In the genomic region with DNA sequence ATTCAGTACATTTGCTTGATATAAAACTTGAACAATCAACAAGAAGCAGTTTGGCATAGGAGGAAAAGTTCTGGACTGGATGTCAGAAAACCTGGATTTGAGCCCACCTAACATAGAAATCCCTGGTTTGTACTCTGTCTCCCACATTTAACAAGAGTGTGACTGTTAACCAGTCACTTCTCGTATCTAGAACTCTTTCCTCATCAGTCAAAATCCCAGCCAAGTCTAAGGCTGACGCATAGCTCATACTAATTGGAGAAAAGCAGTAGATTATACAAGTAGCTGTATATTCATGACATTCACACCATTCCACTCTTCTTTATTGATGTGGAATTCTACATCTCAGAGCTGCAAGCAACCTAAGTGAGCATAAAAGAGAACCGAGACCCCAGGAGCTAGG, we compare ENCODE assay signal across 22 cellular contexts.
"Had no signal": no experiment of that assay in that cellular context is flagged by ENCODE, and none has a peak within 500 bp of the region (broad histone marks: within the 10 kb centered on the region; RNA-seq: fewer than 3 reads in every experiment).

No MANE protein-coding gene starts in this region.

- H3K27me3 ChIP-seq: colonic mucosa, gastrocnemius medialis, pancreas, right atrium auricular region, tibial nerve, upper lobe of left lung had no signal

- H3K36me3 ChIP-seq: colonic mucosa, gastrocnemius medialis, pancreas, right atrium auricular region, thoracic aorta, tibial nerve, upper lobe of left lung had no signal

- H3K4me2 ChIP-seq: smooth muscle cell had no signal

- H3K4me1 ChIP-seq: colonic mucosa, gastrocnemius medialis, pancreas, right atrium auricular region, tibial nerve had no signal

- H3K4me3 ChIP-seq: colonic mucosa, gastrocnemius medialis, lung, pancreas, right atrium auricular region, smooth muscle cell, thoracic aorta, tibial nerve, upper lobe of left lung had no signal

- H3K27ac ChIP-seq: colonic mucosa, epithelial cell of prostate, gastrocnemius medialis, pancreas, right atrium auricular region, thoracic aorta, tibial nerve, upper lobe of left lung had no signal

- DNase-seq: colonic mucosa; effector CD8-positive, alpha-beta T cell; endodermal cell; gastrocnemius medialis; head of caudate nucleus; natural killer cell; occipital lobe; pancreas; stimulated activated CD4-positive, alpha-beta T cell treated with anti-CD3 and anti-CD28 coated beads, Interleukin-2, amount 100 ng/mL, for 24 hours; stimulated activated CD4-positive, alpha-beta T cell treated with anti-CD3 and anti-CD28 coated beads, Interleukin-4, amount 100 ng/mL, for 24 hours; stimulated activated naive CD8-positive, alpha-beta T cell treated with anti-CD3 and anti-CD28 coated beads, Interleukin-15, Interleukin-2, amounts not matched to agents 100 U/mL and 50 U/mL, for 24 hours; substantia nigra; upper lobe of left lung had no signal

- ATAC-seq: esophagus mucosa; gastrocnemius medialis; natural killer cell; pancreas; sciatic nerve; stimulated activated effector memory CD8-positive, alpha-beta T cell treated with anti-CD3 and anti-CD28 coated beads, Interleukin-12 subunit alpha, Interleukin-12 subunit beta, amount 100 ng/mL, for 72 hours; stimulated activated naive CD8-positive, alpha-beta T cell treated with anti-CD3 and anti-CD28 coated beads, Interleukin-15, Interleukin-2, amounts not matched to agents 100 U/mL and 50 U/mL, for 24 hours had no signal

- H3K9me3 ChIP-seq: colonic mucosa, gastrocnemius medialis, pancreas, right atrium auricular region, thoracic aorta, tibial nerve, upper lobe of left lung had no signal
